11 cellular contexts compared by ENCODE assay signal in genomic region chr5:154654484-154655375, GRCh38.
DNase-seq lines count a peak whose midpoint lies in the region; ATAC-seq and TF ChIP-seq lines count a peak whose summit lies in the region.
"Had no signal": no experiment of that assay in that cellular context is flagged by ENCODE, and none has a peak within 500 bp of the region (broad histone marks: within the 10 kb centered on the region; RNA-seq: fewer than 3 reads in every experiment).

No MANE protein-coding gene starts in this region.

- H3K79me2 ChIP-seq in parathyroid adenoma: peaks cover 2% of the 10 kb centered on the region

- TF ChIP-seq CTCF in gastroesophageal sphincter (IDR thresholded peaks at IDR 0.05) (no peak), parathyroid adenoma (IDR thresholded peaks at IDR 0.05) (no peak)

- 40 to 61% methylated on average over 2 to 13 of the region's 13 CpGs for WGBS in gastroesophageal sphincter (ENCODE audit: low coverage in 1 of 2), 2 donors

- H3K9me3 ChIP-seq in gastroesophageal sphincter: no peaks in the 10 kb centered on the region
- no peaks in the 10 kb centered on the region for H3K9me3 ChIP-seq in parathyroid adenoma (ENCODE audit: control insufficient read depth, low read length)

- H3K4me1 ChIP-seq in gastroesophageal sphincter (peaks cover 0 to 22% (median 0%) of the 10 kb centered on the region in 3 donors), parathyroid adenoma (peaks cover 14% of the 10 kb centered on the region)

- H3K27me3 ChIP-seq in gastroesophageal sphincter (no peaks in the 10 kb centered on the region), parathyroid adenoma (ENCODE audit: control insufficient read depth, insufficient read depth, low read length) (no peaks in the 10 kb centered on the region)

- peak overlapping the region; percentile 59 for H2AFZ ChIP-seq in parathyroid adenoma

- peak overlapping the region in 1 of 2 donors; percentile 18 for H3K4me3 ChIP-seq in gastroesophageal sphincter
- no peak overlapping the region for H3K4me3 ChIP-seq in parathyroid adenoma (ENCODE audit: low read depth, low read length)

- TF ChIP-seq EP300 in gastroesophageal sphincter (IDR thresholded peaks at IDR 0.05): no peak

- peak; percentile 23 for DNase-seq in GF-D8 (lab: John Stamatoyannopoulos, UW)
- DNase-seq in DMS114 treated with DMSO at 0.1 percent for 48 hours (lab: John Stamatoyannopoulos, UW; ENCODE audit: unreplicated experiment): no peak
- DNase-seq: activated CD8-positive, alpha-beta memory T cell treated with anti-CD3 and anti-CD28 coated beads for 24 hours; NK-92 treated with Interleukin-12 subunit alpha and Interleukin-12 subunit beta, amount 100 ng/mL, for 24 hours; occipital lobe had no signal

- H3K4me2 ChIP-seq in parathyroid adenoma (ENCODE audit: low read length): no peak overlapping the region

- H3K36me3 ChIP-seq in gastroesophageal sphincter (no peaks in the 10 kb centered on the region), parathyroid adenoma (ENCODE audit: control insufficient read depth, insufficient read depth, low read length) (no peaks in the 10 kb centered on the region)

- TF ChIP-seq POLR2A in gastroesophageal sphincter (IDR thresholded peaks at IDR 0.05): no peak

- H3K9ac ChIP-seq in parathyroid adenoma: no peak overlapping the region

- ATAC-seq in gastroesophageal sphincter: no peak
- no peak for ATAC-seq in GM18873 (IDR thresholded peaks at IDR 0.05; ENCODE audit: low FRiP score, unreplicated experiment)
- no peak for ATAC-seq in GM18502 (IDR thresholded peaks at IDR 0.05; ENCODE audit: poor library complexity, unreplicated experiment)
- no peak for ATAC-seq in GM19467 (IDR thresholded peaks at IDR 0.05; ENCODE audit: unreplicated experiment)

- H3K27ac ChIP-seq in gastroesophageal sphincter (peak overlapping the region in 3 of 4 donors; percentile 11 to 45 (median 16)), parathyroid adenoma (no peak overlapping the region)

TF ChIP-seq in PFSK-1, 5 proteins besides CTCF, POLR2A, EP300 and RAD21:
- no peak for TF ChIP-seq SIN3A (IDR thresholded peaks at IDR 0.05; ENCODE audit: borderline replicate concordance, insufficient read depth, low read length)
- TF ChIP-seq, protein P1, sequence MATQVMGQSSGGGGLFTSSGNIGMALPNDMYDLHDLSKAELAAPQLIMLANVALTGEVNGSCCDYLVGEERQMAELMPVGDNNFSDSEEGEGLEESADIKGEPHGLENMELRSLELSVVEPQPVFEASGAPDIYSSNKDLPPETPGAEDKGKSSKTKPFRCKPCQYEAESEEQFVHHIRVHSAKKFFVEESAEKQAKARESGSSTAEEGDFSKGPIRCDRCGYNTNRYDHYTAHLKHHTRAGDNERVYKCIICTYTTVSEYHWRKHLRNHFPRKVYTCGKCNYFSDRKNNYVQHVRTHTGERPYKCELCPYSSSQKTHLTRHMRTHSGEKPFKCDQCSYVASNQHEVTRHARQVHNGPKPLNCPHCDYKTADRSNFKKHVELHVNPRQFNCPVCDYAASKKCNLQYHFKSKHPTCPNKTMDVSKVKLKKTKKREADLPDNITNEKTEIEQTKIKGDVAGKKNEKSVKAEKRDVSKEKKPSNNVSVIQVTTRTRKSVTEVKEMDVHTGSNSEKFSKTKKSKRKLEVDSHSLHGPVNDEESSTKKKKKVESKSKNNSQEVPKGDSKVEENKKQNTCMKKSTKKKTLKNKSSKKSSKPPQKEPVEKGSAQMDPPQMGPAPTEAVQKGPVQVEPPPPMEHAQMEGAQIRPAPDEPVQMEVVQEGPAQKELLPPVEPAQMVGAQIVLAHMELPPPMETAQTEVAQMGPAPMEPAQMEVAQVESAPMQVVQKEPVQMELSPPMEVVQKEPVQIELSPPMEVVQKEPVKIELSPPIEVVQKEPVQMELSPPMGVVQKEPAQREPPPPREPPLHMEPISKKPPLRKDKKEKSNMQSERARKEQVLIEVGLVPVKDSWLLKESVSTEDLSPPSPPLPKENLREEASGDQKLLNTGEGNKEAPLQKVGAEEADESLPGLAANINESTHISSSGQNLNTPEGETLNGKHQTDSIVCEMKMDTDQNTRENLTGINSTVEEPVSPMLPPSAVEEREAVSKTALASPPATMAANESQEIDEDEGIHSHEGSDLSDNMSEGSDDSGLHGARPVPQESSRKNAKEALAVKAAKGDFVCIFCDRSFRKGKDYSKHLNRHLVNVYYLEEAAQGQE (IDR thresholded peaks at IDR 0.05; ENCODE audit: insufficient read depth in 1 of 2, low read depth in 2 of 2, low read length in 2 of 2): peak in 1 of 2 experiments; percentile 65; a peak in 1 of 4 replicates
- TF ChIP-seq TAF1 (IDR thresholded peaks at IDR 0.05; ENCODE audit: borderline replicate concordance, insufficient read depth, low read length): 0 out of 2 replicates have a peak, but pooled peaks have one; percentile 42
